1 cellular context compared by ENCODE assay signal in the genomic region with DNA sequence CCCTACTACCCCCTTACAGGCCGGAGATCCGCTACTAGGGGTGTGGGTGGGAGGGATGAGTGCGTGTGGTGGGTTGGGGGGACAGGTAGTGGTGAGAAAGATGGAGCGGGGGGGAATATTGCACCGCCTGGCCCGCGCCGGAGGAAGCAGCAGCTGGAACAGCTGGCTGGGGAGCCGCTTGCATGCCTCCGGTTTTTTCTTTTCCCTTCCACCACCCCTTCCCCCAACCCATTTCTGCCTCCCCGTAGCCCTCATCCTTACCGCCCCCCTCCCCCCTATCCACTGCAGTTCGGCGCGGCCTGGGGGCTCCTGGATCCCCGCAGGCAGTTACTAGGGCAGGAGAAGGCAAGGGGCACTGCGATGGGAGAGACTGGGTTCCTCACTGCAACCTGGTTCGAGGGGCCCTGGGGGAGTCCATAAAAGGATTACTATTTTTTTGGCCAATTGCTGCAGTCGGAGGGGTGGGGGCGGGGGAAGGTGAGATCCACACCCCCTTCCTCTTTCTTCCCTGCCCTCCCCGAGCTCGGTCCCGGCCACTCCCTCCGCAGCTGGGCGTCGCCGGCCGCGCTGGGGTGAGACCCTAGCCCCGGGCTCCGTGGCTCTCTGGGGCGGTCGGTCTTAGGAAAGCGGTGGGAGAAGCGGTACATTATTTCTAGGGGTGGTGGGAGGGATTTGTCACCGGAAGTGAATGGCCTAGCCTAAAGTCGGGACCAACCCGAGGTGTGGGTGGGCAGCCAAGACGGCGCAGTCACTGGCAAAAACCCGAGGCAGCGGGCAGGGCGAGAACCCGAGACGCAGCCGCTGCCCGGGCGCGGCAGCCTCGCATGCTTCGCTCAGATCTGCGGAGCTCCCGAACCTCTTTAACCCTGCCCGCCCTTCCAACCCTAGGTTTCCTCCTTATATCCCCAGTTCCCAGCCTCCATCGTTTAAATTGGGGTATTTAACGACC.
TF ChIP-seq lines count a peak whose summit lies in the region.

No MANE protein-coding gene starts in this region.

TF ChIP-seq in K562, 482 proteins besides CTCF, POLR2A, EP300 and RAD21 (continued from another document and continues in another):
- TF ChIP-seq BCLAF1 (IDR thresholded peaks at IDR 0.05; ENCODE audit: borderline replicate concordance in 1 of 2, control insufficient read depth in 1 of 2, low read depth in 2 of 2, low read length in 1 of 2) (no peak), HCFC1 (IDR thresholded peaks at IDR 0.05; ENCODE audit: low read depth, low read length) (no peak; the same call in 1 of the 2 replicates), HDAC8 (tag; IDR thresholded peaks at IDR 0.05) (no peak), ZNF764 (CRISPR knock-in tag; IDR thresholded peaks at IDR 0.05; ENCODE audit: low read depth) (no peak), L3MBTL2 (IDR thresholded peaks at IDR 0.05) (no peak), POLR2AphosphoS5 (IDR thresholded peaks at IDR 0.05; ENCODE audit: control insufficient read depth, insufficient read depth, low read depth, low read length) (peak; percentile 74), E2F5 (CRISPR knock-in tag; IDR thresholded peaks at IDR 0.05) (no peak), FOXP4 (CRISPR knock-in tag; IDR thresholded peaks at IDR 0.05; ENCODE audit: borderline replicate concordance) (no peak), STAT6 (CRISPR knock-in tag; IDR thresholded peaks at IDR 0.05) (no peak), CC2D1A (IDR thresholded peaks at IDR 0.05) (0 out of 2 replicates have a peak, but pooled peaks have one; percentile 22), SLC30A9 (CRISPR knock-in tag; IDR thresholded peaks at IDR 0.05) (no peak), YY1 (IDR thresholded peaks at IDR 0.05; ENCODE audit: borderline replicate concordance in 1 of 3, control insufficient read depth in 1 of 3, extremely low read depth in 1 of 3, insufficient read depth in 3 of 3, insufficient read length in 1 of 3, insufficient replicate concordance in 2 of 3, low read depth in 1 of 3, low read length in 2 of 3) (peak in 1 of 3 experiments; percentile 41), LEF1 (IDR thresholded peaks at IDR 0.05) (no peak), ZMIZ1 (IDR thresholded peaks at IDR 0.05; ENCODE audit: low read depth in 2 of 2, low read length in 2 of 2) (0 out of 4 replicates have a peak, but pooled peaks of 1 of the 2 experiments have one; percentile 37), ZEB2 (IDR thresholded peaks at IDR 0.05) (no peak), DDX20 (tag; IDR thresholded peaks at IDR 0.05; ENCODE audit: low read depth) (no peak), ZNF707 (CRISPR knock-in tag; conservative IDR thresholded peaks at IDR 0.05) (no peak), CAMTA2 (CRISPR knock-in tag; conservative IDR thresholded peaks at IDR 0.05) (no peak), ZNF644 (tag; IDR thresholded peaks at IDR 0.05; ENCODE audit: low read depth) (no peak; the same call in 1 of the 2 replicates), CBX3 (IDR thresholded peaks at IDR 0.05; ENCODE audit: borderline replicate concordance in 1 of 2, low read length in 2 of 2) (peak in 1 of 2 experiments; percentile 6; a peak in 1 of 3 replicates), ZNF57 (CRISPR knock-in tag; IDR thresholded peaks at IDR 0.05) (peak; percentile 14; the same call in 1 of the 2 replicates), ZNF766 (CRISPR knock-in tag; conservative IDR thresholded peaks at IDR 0.05) (no peak), ZBTB26 (CRISPR knock-in tag; IDR thresholded peaks at IDR 0.05) (no peak), TAF7 (tag; IDR thresholded peaks at IDR 0.05) (no peak), ILK (tag; IDR thresholded peaks at IDR 0.05; ENCODE audit: borderline replicate concordance, low read depth) (no peak), CBX2 (IDR thresholded peaks at IDR 0.05; ENCODE audit: insufficient read depth, low read length, poor library complexity, severe bottlenecking) (no peak), SIRT6 (IDR thresholded peaks at IDR 0.05; ENCODE audit: low read depth, low read length) (no peak)
- TF ChIP-seq, protein P1, sequence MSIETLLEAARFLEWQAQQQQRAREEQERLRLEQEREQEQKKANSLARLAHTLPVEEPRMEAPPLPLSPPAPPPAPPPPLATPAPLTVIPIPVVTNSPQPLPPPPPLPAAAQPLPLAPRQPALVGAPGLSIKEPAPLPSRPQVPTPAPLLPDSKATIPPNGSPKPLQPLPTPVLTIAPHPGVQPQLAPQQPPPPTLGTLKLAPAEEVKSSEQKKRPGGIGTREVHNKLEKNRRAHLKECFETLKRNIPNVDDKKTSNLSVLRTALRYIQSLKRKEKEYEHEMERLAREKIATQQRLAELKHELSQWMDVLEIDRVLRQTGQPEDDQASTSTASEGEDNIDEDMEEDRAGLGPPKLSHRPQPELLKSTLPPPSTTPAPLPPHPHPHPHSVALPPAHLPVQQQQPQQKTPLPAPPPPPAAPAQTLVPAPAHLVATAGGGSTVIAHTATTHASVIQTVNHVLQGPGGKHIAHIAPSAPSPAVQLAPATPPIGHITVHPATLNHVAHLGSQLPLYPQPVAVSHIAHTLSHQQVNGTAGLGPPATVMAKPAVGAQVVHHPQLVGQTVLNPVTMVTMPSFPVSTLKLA (conservative IDR thresholded peaks at IDR 0.05): peak; percentile 80 to 84; a peak in 3 of 4 replicates
- TF ChIP-seq, protein P2, sequence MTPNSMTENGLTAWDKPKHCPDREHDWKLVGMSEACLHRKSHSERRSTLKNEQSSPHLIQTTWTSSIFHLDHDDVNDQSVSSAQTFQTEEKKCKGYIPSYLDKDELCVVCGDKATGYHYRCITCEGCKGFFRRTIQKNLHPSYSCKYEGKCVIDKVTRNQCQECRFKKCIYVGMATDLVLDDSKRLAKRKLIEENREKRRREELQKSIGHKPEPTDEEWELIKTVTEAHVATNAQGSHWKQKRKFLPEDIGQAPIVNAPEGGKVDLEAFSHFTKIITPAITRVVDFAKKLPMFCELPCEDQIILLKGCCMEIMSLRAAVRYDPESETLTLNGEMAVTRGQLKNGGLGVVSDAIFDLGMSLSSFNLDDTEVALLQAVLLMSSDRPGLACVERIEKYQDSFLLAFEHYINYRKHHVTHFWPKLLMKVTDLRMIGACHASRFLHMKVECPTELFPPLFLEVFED (CRISPR knock-in tag; conservative IDR thresholded peaks at IDR 0.05): no peak
- TF ChIP-seq, protein P3, sequence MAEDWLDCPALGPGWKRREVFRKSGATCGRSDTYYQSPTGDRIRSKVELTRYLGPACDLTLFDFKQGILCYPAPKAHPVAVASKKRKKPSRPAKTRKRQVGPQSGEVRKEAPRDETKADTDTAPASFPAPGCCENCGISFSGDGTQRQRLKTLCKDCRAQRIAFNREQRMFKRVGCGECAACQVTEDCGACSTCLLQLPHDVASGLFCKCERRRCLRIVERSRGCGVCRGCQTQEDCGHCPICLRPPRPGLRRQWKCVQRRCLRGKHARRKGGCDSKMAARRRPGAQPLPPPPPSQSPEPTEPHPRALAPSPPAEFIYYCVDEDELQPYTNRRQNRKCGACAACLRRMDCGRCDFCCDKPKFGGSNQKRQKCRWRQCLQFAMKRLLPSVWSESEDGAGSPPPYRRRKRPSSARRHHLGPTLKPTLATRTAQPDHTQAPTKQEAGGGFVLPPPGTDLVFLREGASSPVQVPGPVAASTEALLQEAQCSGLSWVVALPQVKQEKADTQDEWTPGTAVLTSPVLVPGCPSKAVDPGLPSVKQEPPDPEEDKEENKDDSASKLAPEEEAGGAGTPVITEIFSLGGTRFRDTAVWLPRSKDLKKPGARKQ (CRISPR knock-in tag; IDR thresholded peaks at IDR 0.05): no peak
